Comparison of ENCODE assay signal across 1 cellular context in genomic region chr13:109877809-109878208, GRCh38.
TF ChIP-seq lines count a peak whose summit lies in the region.

No MANE protein-coding gene starts in this region.

TF ChIP-seq in IMR-90, 13 proteins besides CTCF, POLR2A, EP300 and RAD21:
- no peak for TF ChIP-seq MXI1 (IDR thresholded peaks at IDR 0.05; ENCODE audit: borderline replicate concordance, low read depth, low read length)
